ENCODE assay signal across 1 cellular context in genomic region chr2:231709981-231710750, GRCh38.
TF ChIP-seq lines count a peak whose summit lies in the region.

No MANE protein-coding gene starts in this region.

TF ChIP-seq in K562, 482 proteins besides CTCF, POLR2A, EP300 and RAD21 (continued from another document and continues in another):
- TF ChIP-seq ARID3A (IDR thresholded peaks at IDR 0.05; ENCODE audit: borderline replicate concordance, low read depth, low read length) (no peak), TBP (optimal IDR thresholded peaks at IDR 0.05; ENCODE audit: low read depth, low read length) (no peak), BCLAF1 (IDR thresholded peaks at IDR 0.05; ENCODE audit: borderline replicate concordance in 1 of 2, control insufficient read depth in 1 of 2, low read depth in 2 of 2, low read length in 1 of 2) (peak in 1 of 2 experiments; percentile 26; a peak in 1 of 4 replicates), ZBTB5 (IDR thresholded peaks at IDR 0.05) (no peak), TFAM (CRISPR knock-in tag; conservative IDR thresholded peaks at IDR 0.05) (no peak), ILF3 (IDR thresholded peaks at IDR 0.05; ENCODE audit: borderline replicate concordance) (no peak), EZH2 (IDR thresholded peaks at IDR 0.05; ENCODE audit: borderline replicate concordance, low read depth, low read length) (no peak), SETDB1 (IDR thresholded peaks at IDR 0.05; ENCODE audit: low read length) (no peak), FUS (optimal IDR thresholded peaks at IDR 0.05; ENCODE audit: low read depth, low read length) (no peak), RHOXF2B (CRISPR knock-in tag; conservative IDR thresholded peaks at IDR 0.05) (no peak), MECOM (CRISPR knock-in tag; IDR thresholded peaks at IDR 0.05) (no peak), MXD1 (CRISPR knock-in tag; IDR thresholded peaks at IDR 0.05; ENCODE audit: borderline replicate concordance, poor library complexity, severe bottlenecking) (peak; percentile 32), SRSF1 (IDR thresholded peaks at IDR 0.05; ENCODE audit: low read depth, low read length) (no peak), HDAC1 (IDR thresholded peaks at IDR 0.05) (peak in 1 of 2 experiments; percentile 30; a peak in 1 of 4 replicates), RNF2 (IDR thresholded peaks at IDR 0.05) (0 out of 2 replicates have a peak, but pooled peaks have one; percentile 17), ZNF318 (IDR thresholded peaks at IDR 0.05; ENCODE audit: borderline replicate concordance in 1 of 2, low read depth in 1 of 2) (no peak), PHB (CRISPR knock-in tag; IDR thresholded peaks at IDR 0.05) (no peak), ELF2 (CRISPR knock-in tag; IDR thresholded peaks at IDR 0.05) (no peak), KAT2B (IDR thresholded peaks at IDR 0.05; ENCODE audit: low read depth, low read length) (no peak), BRCA1 (IDR thresholded peaks at IDR 0.05) (no peak), BRCA1 (CRISPR knock-in tag; IDR thresholded peaks at IDR 0.05) (no peak), TEAD4 (IDR thresholded peaks at IDR 0.05; ENCODE audit: low read length) (no peak), TEAD4 (CRISPR knock-in tag; IDR thresholded peaks at IDR 0.05; ENCODE audit: borderline replicate concordance) (0 out of 2 replicates have a peak, but pooled peaks have one; percentile 47), EWSR1 (IDR thresholded peaks at IDR 0.05; ENCODE audit: borderline replicate concordance, low read depth, partially characterized antibody) (no peak), ATF2 (CRISPR knock-in tag; IDR thresholded peaks at IDR 0.05) (no peak), ZHX1 (conservative IDR thresholded peaks at IDR 0.05; ENCODE audit: low read length) (no peak), RBM39 (optimal IDR thresholded peaks at IDR 0.05; ENCODE audit: low read depth, low read length) (no peak), MNT (conservative IDR thresholded peaks at IDR 0.05) (peak; percentile 54 to 77), PREB (CRISPR knock-in tag; IDR thresholded peaks at IDR 0.05) (no peak), TAF9B (IDR thresholded peaks at IDR 0.05; ENCODE audit: partially characterized antibody) (no peak), CHD1 (IDR thresholded peaks at IDR 0.05; ENCODE audit: low read length) (peak; percentile 65), ZSCAN32 (CRISPR knock-in tag; IDR thresholded peaks at IDR 0.05) (no peak), GABPB1 (CRISPR knock-in tag; IDR thresholded peaks at IDR 0.05) (no peak), SMARCC2 (IDR thresholded peaks at IDR 0.05; ENCODE audit: low read depth) (no peak), ZNF133 (CRISPR knock-in tag; IDR thresholded peaks at IDR 0.05) (no peak), ZEB2 (IDR thresholded peaks at IDR 0.05) (no peak), HMGN3 (IDR thresholded peaks at IDR 0.05; ENCODE audit: borderline replicate concordance, extremely low read depth, insufficient read length, low read depth, low read length) (peak; percentile 95), ZNF274 (IDR thresholded peaks at IDR 0.05; ENCODE audit: borderline replicate concordance, low read depth, low read length) (no peak)
